In the genomic region with DNA sequence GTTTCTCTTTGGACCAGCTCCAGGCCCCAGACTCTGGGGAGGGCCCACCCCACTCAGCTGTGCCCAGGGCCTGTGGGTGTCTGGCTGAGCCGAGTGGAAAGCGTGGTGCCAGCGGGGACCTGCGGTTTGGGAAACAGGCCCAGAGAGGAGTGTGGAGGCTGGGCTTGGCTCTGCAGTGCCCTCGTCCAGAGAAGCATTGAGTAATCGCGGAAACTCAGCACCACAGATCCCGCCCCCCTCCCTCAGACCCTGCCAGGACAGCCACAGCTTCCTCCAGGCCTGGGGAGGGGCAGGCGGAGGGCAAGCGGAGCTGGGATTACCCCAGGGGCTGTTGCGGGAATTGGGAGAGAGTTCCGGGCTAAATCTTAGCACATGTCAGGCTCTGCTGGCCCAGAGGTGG, we compare ENCODE assay signal across 8 cellular contexts. TPM values are rescaled to one million over a fixed set of nuclear protein-coding genes. Genes with fewer than 3 reads are reported as not detected.
DNase-seq lines count a peak whose midpoint lies in the region; ATAC-seq lines count a peak whose summit lies in the region.

No MANE protein-coding gene starts in this region.

- no peak overlapping the region for H3K4me3 ChIP-seq in mesendoderm (ENCODE audit: low read length)

- no peak overlapping the region for H2AK5ac ChIP-seq in mesendoderm (ENCODE audit: low read length)

- no peak overlapping the region for H2BK15ac ChIP-seq in mesendoderm (replicated peaks; ENCODE audit: low read depth)

- DNase-seq in CD1c-positive myeloid dendritic cell (ENCODE audit: extremely low spot score) (peak; percentile 97), NOMO-1 treated with DMSO at 0.1 percent for 48 hours (lab: John Stamatoyannopoulos, UW; ENCODE audit: unreplicated experiment) (peak; percentile 82), dermis microvascular lymphatic vessel endothelial cell (ENCODE audit: low read depth in 2 of 2) (peak; percentile 69 to 82), mesendoderm (peak; percentile 74), ureter (ENCODE audit: low spot score) (peak; percentile 88)
- DNase-seq in activated T-cell treated with anti-CD3 and anti-CD28 coated beads, Interleukin-2, amount 50 U/mL, for 1 hour: no peak

- peak overlapping the region; percentile 30 for H3K27ac ChIP-seq in mesendoderm (ENCODE audit: low read depth, low read length)

- H3K27me3 ChIP-seq in mesendoderm (ENCODE audit: insufficient read depth, low read length, poor library complexity): no peaks in the 10 kb centered on the region

- H3K79me2 ChIP-seq in mesendoderm (ENCODE audit: control insufficient read depth, insufficient read depth, low read length): no peaks in the 10 kb centered on the region

- H3K4me1 ChIP-seq in mesendoderm (ENCODE audit: control insufficient read depth, low read depth, low read length): no peaks in the 10 kb centered on the region

- no peak overlapping the region for H4K5ac ChIP-seq in mesendoderm (ENCODE audit: low read length)

- H3K18ac ChIP-seq in mesendoderm (ENCODE audit: low read length): no peak overlapping the region

- H3K79me1 ChIP-seq in mesendoderm (ENCODE audit: low read length): no peaks in the 10 kb centered on the region

- no CpG with 5 or more reads among the region's 12 CpGs for WGBS in mesendoderm (ENCODE audit: extremely low coverage, insufficient coverage, low lambda C conversion rate)

- no peak overlapping the region for H3K23ac ChIP-seq in mesendoderm (ENCODE audit: low read length)

- no peak overlapping the region for H3K4me2 ChIP-seq in mesendoderm (ENCODE audit: low read length)

- H4K8ac ChIP-seq in mesendoderm (ENCODE audit: low read depth, low read length): no peak overlapping the region

- no peak overlapping the region for H2BK5ac ChIP-seq in mesendoderm (ENCODE audit: low read length)

- H3K9ac ChIP-seq in mesendoderm (ENCODE audit: low read length): no peak overlapping the region

- no peak overlapping the region for H2BK120ac ChIP-seq in mesendoderm (ENCODE audit: low read depth, low read length)

- H3K36me3 ChIP-seq in mesendoderm (ENCODE audit: control insufficient read depth, insufficient read depth, low read length): no peaks in the 10 kb centered on the region

- no peak overlapping the region for H3K4ac ChIP-seq in mesendoderm (ENCODE audit: low read depth, low read length)

- ATAC-seq in GM21737 (IDR thresholded peaks at IDR 0.05; ENCODE audit: unreplicated experiment) (no peak), GM21367 (IDR thresholded peaks at IDR 0.05; ENCODE audit: unreplicated experiment) (no peak)

- H3K56ac ChIP-seq in mesendoderm (ENCODE audit: low read length): peak overlapping the region; percentile 70

RNA-seq across cellular contexts. Expression of a gene that starts 14.6 kb away (rescaled TPM):
- total RNA-seq in dermis microvascular lymphatic vessel endothelial cell: 15.3 and 21.4 TPM in 2 replicates
- polyA plus RNA-seq in mesendoderm (2013, experiment 1 of 2): 51.5 TPM
- 53.0 TPM for polyA plus RNA-seq in mesendoderm (2013, experiment 2 of 2)
- total RNA-seq in ureter: 85.4 TPM

RNA-seq across cellular contexts. Expression of a gene that starts 51.4 kb away (rescaled TPM):
- total RNA-seq in dermis microvascular lymphatic vessel endothelial cell (19.4 and 36.0 TPM in 2 replicates), ureter (30.9 TPM)
- 6.4 TPM for polyA plus RNA-seq in mesendoderm (2013, experiment 1 of 2)
- polyA plus RNA-seq in mesendoderm (2013, experiment 2 of 2): 7.3 TPM
